ENCODE assay signal across 8 cellular contexts in genomic region chr10:96910488-96911395, GRCh38.
DNase-seq lines count a peak whose midpoint lies in the region; ATAC-seq and TF ChIP-seq lines count a peak whose summit lies in the region.

No MANE protein-coding gene starts in this region.

- no peak overlapping the region for H3K4me2 ChIP-seq in Loucy (ENCODE audit: low read depth, low read length, poor library complexity, severe bottlenecking)

- TF ChIP-seq EP300 in tibial nerve (IDR thresholded peaks at IDR 0.05): no peak

- peaks cover 66% of the 10 kb centered on the region for H3K79me2 ChIP-seq in Loucy (ENCODE audit: insufficient read depth, low read length)

- H3K9me3 ChIP-seq in Loucy (ENCODE audit: insufficient read depth, low read depth, low read length) (no peaks in the 10 kb centered on the region), tibial nerve (no peaks in the 10 kb centered on the region)

- peaks cover 25% of the 10 kb centered on the region for H4K20me1 ChIP-seq in Loucy (ENCODE audit: insufficient read depth, low read length, poor library complexity, severe bottlenecking)

- no peaks in the 10 kb centered on the region for H3K4me1 ChIP-seq in Loucy (ENCODE audit: insufficient read depth, low read length, poor library complexity, severe bottlenecking)
- H3K4me1 ChIP-seq in tibial nerve: peaks cover 0 to 47% (median 3%) of the 10 kb centered on the region in 4 donors

- no peaks in the 10 kb centered on the region for H3K9me2 ChIP-seq in Loucy (replicated peaks; ENCODE audit: low read depth, low read length)

- H2AFZ ChIP-seq in Loucy (ENCODE audit: low read length): no peak overlapping the region

- no peak for ATAC-seq in omental fat pad (ENCODE audit: low FRiP score)

- no peak for TF ChIP-seq POLR2A in tibial nerve (IDR thresholded peaks at IDR 0.05)

- H3K36me3 ChIP-seq in Loucy (ENCODE audit: insufficient read depth, low read length) (peaks cover 53% of the 10 kb centered on the region), tibial nerve (peaks cover 0 to 16% (median 0%) of the 10 kb centered on the region in 3 donors)

- H3F3A ChIP-seq in Loucy (ENCODE audit: low read depth): no peaks in the 10 kb centered on the region

- DNase-seq in activated CD8-positive, alpha-beta memory T cell treated with anti-CD3 and anti-CD28 coated beads, Interleukin-2, amount 50 U/mL, for 1 hour (ENCODE audit: extremely low read depth): peak; percentile 4
- no peak for DNase-seq in activated CD8-positive, alpha-beta memory T cell treated with anti-CD3 and anti-CD28 coated beads, Interleukin-2, amount 50 U/mL, for 4 hours
- DNase-seq in amniotic epithelial cell (ENCODE audit: low read depth) (peak; percentile 42), inferior parietal cortex (ENCODE audit: extremely low spot score) (peak; percentile 72), tibial nerve (ENCODE audit: low spot score in 2 of 2) (peak in 1 of 2 donors; percentile 18), omental fat pad (ENCODE audit: low spot score) (no peak)
- no peak for DNase-seq in stimulated activated CD4-positive, alpha-beta T cell treated with anti-CD3 and anti-CD28 coated beads, Interleukin-4, amount 100 ng/mL, for 1 hour

- H3K9ac ChIP-seq in Loucy (ENCODE audit: low read depth, low read length, poor library complexity, severe bottlenecking): no peak overlapping the region

- H3K4me3 ChIP-seq in Loucy (ENCODE audit: low read length, poor library complexity, severe bottlenecking) (no peak overlapping the region), tibial nerve (no peak overlapping the region)

- WGBS in tibial nerve, 2 donors: 79 to 87% methylated on average over 13 of the region's 13 CpGs

- H3K27ac ChIP-seq in tibial nerve: peak overlapping the region in 1 of 4 donors; percentile 13

- no peaks in the 10 kb centered on the region for H3K27me3 ChIP-seq in Loucy (ENCODE audit: insufficient read depth, low read length, poor library complexity, severe bottlenecking)
- no peaks in the 10 kb centered on the region for H3K27me3 ChIP-seq in tibial nerve

- TF ChIP-seq CTCF in Loucy (conservative IDR thresholded peaks at IDR 0.05; ENCODE audit: low read length) (peak; percentile 84), tibial nerve (IDR thresholded peaks at IDR 0.05) (peak; percentile 29 to 49 (median 43)), omental fat pad (IDR thresholded peaks at IDR 0.05) (no peak)

Comparison
In these comparisons a context has a peak if more than half of its experiments do, and no peak if none do; other contexts are left out.
1. DNase-seq: peak in activated CD8-positive, alpha-beta memory T cell treated with anti-CD3 and anti-CD28 coated beads, Interleukin-2, amount 50 U/mL, for 1 hour (single experiment), amniotic epithelial cell (single experiment) and inferior parietal cortex (single experiment); none in activated CD8-positive, alpha-beta memory T cell treated with anti-CD3 and anti-CD28 coated beads, Interleukin-2, amount 50 U/mL, for 4 hours (single experiment), omental fat pad (single experiment) and stimulated activated CD4-positive, alpha-beta T cell treated with anti-CD3 and anti-CD28 coated beads, Interleukin-4, amount 100 ng/mL, for 1 hour (single experiment).
2. CTCF ChIP-seq: peak in Loucy (single experiment) and tibial nerve (5 of 5); none in omental fat pad (0 of 3).